8 cellular contexts compared by ENCODE assay signal in genomic region chr11:117098269-117099231, GRCh38. TPM values are rescaled to one million over a fixed set of nuclear protein-coding genes. Genes with fewer than 3 reads are reported as not detected.
DNase-seq lines count a peak whose midpoint lies in the region; ATAC-seq and TF ChIP-seq lines count a peak whose summit lies in the region.

Gene SIK3 (minus strand): TSS chr11:117098428. CDS start chr11:117098415, 13 bp downstream.

- H3K4me3 ChIP-seq in DOHH2 (ENCODE audit: low read length) (peak within 1 kb of the TSS; percentile 82), RWPE2 (ENCODE audit: severe bottlenecking) (peak within 1 kb of the TSS; percentile 100), fibroblast of the aortic adventitia (ENCODE audit: low read depth, low read length) (peak within 1 kb of the TSS; percentile 87), neural cell (ENCODE audit: low read length) (peak within 1 kb of the TSS; percentile 86)

- no peaks in the 10 kb centered on the region for H3K27me3 ChIP-seq in DOHH2 (ENCODE audit: control insufficient read depth, low read length)
- H3K27me3 ChIP-seq in RWPE2 (ENCODE audit: insufficient read depth, poor library complexity, severe bottlenecking), result no peaks in the 10 kb centered on the region
- H3K27me3 ChIP-seq in neural cell (ENCODE audit: insufficient read depth, low read depth, low read length), result no peaks in the 10 kb centered on the region

- H3K9me3 Mint-ChIP-seq in stimulated activated naive CD8-positive, alpha-beta T cell treated with anti-CD3 and anti-CD28 coated beads, Interleukin-15, amount 100 ng/mL, for 72 hours, result no peaks in the 10 kb centered on the region

- H3K9ac ChIP-seq in neural cell (ENCODE audit: low read length), result peak within 1 kb of the TSS; percentile 96

- peak; percentile 75 for TF ChIP-seq EP300 in neural cell (conservative IDR thresholded peaks at IDR 0.05; ENCODE audit: poor library complexity, severe bottlenecking)

- H3K27ac ChIP-seq in DOHH2 (ENCODE audit: low read depth, low read length) (peak within 1 kb of the TSS; percentile 53), RWPE2 (ENCODE audit: poor library complexity, severe bottlenecking) (peak within 1 kb of the TSS; percentile 73), neural cell (ENCODE audit: low read length) (peak within 1 kb of the TSS; percentile 98)

- H3K9me2 ChIP-seq in DOHH2 (replicated peaks; ENCODE audit: control insufficient read depth, low read length), result no peaks in the 10 kb centered on the region
- no peaks in the 10 kb centered on the region for H3K9me2 ChIP-seq in neural cell (ENCODE audit: insufficient read depth, low read length)

- no peaks in the 10 kb centered on the region for H3K27me3 Mint-ChIP-seq in stimulated activated naive CD8-positive, alpha-beta T cell treated with anti-CD3 and anti-CD28 coated beads, Interleukin-15, amount 100 ng/mL, for 72 hours

- peak within 1 kb of the TSS; percentile 92 to 97 for H3K4me3 Mint-ChIP-seq in stimulated activated naive CD8-positive, alpha-beta T cell treated with anti-CD3 and anti-CD28 coated beads, Interleukin-15, amount 100 ng/mL, for 72 hours

- H3K27ac Mint-ChIP-seq in stimulated activated naive CD8-positive, alpha-beta T cell treated with anti-CD3 and anti-CD28 coated beads, Interleukin-15, amount 100 ng/mL, for 72 hours, result peak within 1 kb of the TSS; percentile 98 to 100

- peaks cover 54% of the 10 kb centered on the region for H3K4me1 Mint-ChIP-seq in stimulated activated naive CD8-positive, alpha-beta T cell treated with anti-CD3 and anti-CD28 coated beads, Interleukin-15, amount 100 ng/mL, for 72 hours

- peaks cover 41% of the 10 kb centered on the region for H3K4me1 ChIP-seq in DOHH2 (ENCODE audit: control insufficient read depth, low read length)
- peaks cover 12% of the 10 kb centered on the region for H3K4me1 ChIP-seq in RWPE2 (ENCODE audit: insufficient read depth, poor library complexity, severe bottlenecking)

- TF ChIP-seq CTCF in DOHH2 (IDR thresholded peaks at IDR 0.05; ENCODE audit: low read depth, low read length, poor library complexity, severe bottlenecking), result peak; percentile 15
- TF ChIP-seq CTCF in RWPE2 (IDR thresholded peaks at IDR 0.05; ENCODE audit: poor library complexity, severe bottlenecking), result peak; percentile 16
- peak; percentile 54 for TF ChIP-seq CTCF in fibroblast of the aortic adventitia (IDR thresholded peaks at IDR 0.05; ENCODE audit: insufficient read depth, low read length)
- TF ChIP-seq CTCF in neural cell (IDR thresholded peaks at IDR 0.05; ENCODE audit: poor library complexity, severe bottlenecking), result peak; percentile 42

- H3F3A ChIP-seq in DOHH2 (ENCODE audit: control insufficient read depth, insufficient read depth) (0 out of 2 replicates have a peak, but pooled peaks cover 2% of the 10 kb centered on the region), neural cell (ENCODE audit: insufficient read depth, low read length, poor library complexity, severe bottlenecking) (no peaks in the 10 kb centered on the region)

- H4K20me1 ChIP-seq in DOHH2 (ENCODE audit: control insufficient read depth, insufficient read depth, low read depth, low read length) (peaks cover 11% of the 10 kb centered on the region; the same call in 1 of the 2 replicates), neural cell (ENCODE audit: insufficient read depth) (no peaks in the 10 kb centered on the region)

- H3K4me2 ChIP-seq in DOHH2 (ENCODE audit: low read length) (peak within 1 kb of the TSS; percentile 94), neural cell (ENCODE audit: low read length) (peak within 1 kb of the TSS; percentile 96)

- peak; percentile 39 for TF ChIP-seq RAD21 in neural cell (conservative IDR thresholded peaks at IDR 0.05)

- ATAC-seq in RWPE2 (ENCODE audit: low read depth), result peak; percentile 74
- peak; percentile 88 for ATAC-seq in stimulated activated naive CD8-positive, alpha-beta T cell treated with anti-CD3 and anti-CD28 coated beads, Interleukin-15, amount 100 ng/mL, for 72 hours

- H2AFZ ChIP-seq in neural cell (ENCODE audit: low read depth, low read length), result peak within 1 kb of the TSS; percentile 97

- no peaks in the 10 kb centered on the region for H3K36me3 ChIP-seq in DOHH2 (ENCODE audit: control insufficient read depth, low read length)
- H3K36me3 ChIP-seq in RWPE2 (ENCODE audit: low read depth), result no peaks in the 10 kb centered on the region
- H3K36me3 ChIP-seq in neural cell (ENCODE audit: insufficient read depth, low read length), result no peaks in the 10 kb centered on the region

- peak; percentile 71 for DNase-seq in GOT3 (lab: John Stamatoyannopoulos, UW)
- DNase-seq in LoVo (ENCODE audit: low spot score), result peak; percentile 94
- peak; percentile 83 for DNase-seq in RWPE2 (ENCODE audit: low spot score)
- DNase-seq in activated effector memory CD4-positive, alpha-beta T cell treated with Interleukin-2 at 50 U/mL for 16 hours, result peak; percentile 90
- peak; percentile 96 for DNase-seq in fibroblast of the aortic adventitia (ENCODE audit: low read depth)
- peak; percentile 89 to 92 for DNase-seq in stimulated activated naive CD8-positive, alpha-beta T cell treated with anti-CD3 and anti-CD28 coated beads, Interleukin-15, amount 100 ng/mL, for 72 hours

- no peaks in the 10 kb centered on the region for H3K9me3 ChIP-seq in DOHH2 (ENCODE audit: control insufficient read depth, insufficient read depth, low read length)
- no peaks in the 10 kb centered on the region for H3K9me3 ChIP-seq in RWPE2 (ENCODE audit: severe bottlenecking)
- no peaks in the 10 kb centered on the region for H3K9me3 ChIP-seq in neural cell (ENCODE audit: low read length)

- H3K79me2 ChIP-seq in DOHH2 (ENCODE audit: control insufficient read depth, low read length) (peaks cover 48% of the 10 kb centered on the region), neural cell (replicated peaks; ENCODE audit: insufficient read depth, low read length) (peaks cover 48% of the 10 kb centered on the region)

TF ChIP-seq in neural cell, 6 proteins besides CTCF, POLR2A, EP300 and RAD21:
- TF ChIP-seq SMC3 (conservative IDR thresholded peaks at IDR 0.05; ENCODE audit: poor library complexity) (peak; percentile 34), TAF1 (IDR thresholded peaks at IDR 0.05; ENCODE audit: low read depth) (no peak), REST (IDR thresholded peaks at IDR 0.05; ENCODE audit: borderline replicate concordance) (no peak), POLR2AphosphoS5 (IDR thresholded peaks at IDR 0.05) (peak; percentile 86), MXI1 (conservative IDR thresholded peaks at IDR 0.05; ENCODE audit: poor library complexity, severe bottlenecking) (peak; percentile 80), EZH2 (IDR thresholded peaks at IDR 0.05; ENCODE audit: borderline replicate concordance, insufficient read depth, low read length, poor library complexity, severe bottlenecking) (no peak)

RNA-seq across cellular contexts. Expression of gene SIK3, which starts in this region (rescaled TPM):
- 12.8 and 18.4 TPM in 2 replicates for total RNA-seq in fibroblast of the aortic adventitia (ENCODE audit: low replicate concordance)
- polyA plus RNA-seq in neural cell, result 10.7 and 11.2 TPM in 2 replicates
- 37.5 and 59.8 TPM in 2 replicates for polyA minus RNA-seq in neural cell

Comparison
In these comparisons a context has a peak if more than half of its experiments do, and no peak if none do; other contexts are left out.
1. Peak in every context shown above with its lines: DNase-seq, ATAC-seq, H3K4me3 ChIP-seq and H3K27ac ChIP-seq.